Comparison of ENCODE assay signal across 19 cellular contexts in genomic region chr21:42621828-42622199, GRCh38. TPM values are rescaled to one million over a fixed set of nuclear protein-coding genes. Genes with fewer than 3 reads are reported as not detected.
DNase-seq lines count a peak whose midpoint lies in the region; ATAC-seq, FAIRE-seq and TF ChIP-seq lines count a peak whose summit lies in the region.
"Had no signal": no experiment of that assay in that cellular context is flagged by ENCODE, and none has a peak within 500 bp of the region (broad histone marks: within the 10 kb centered on the region; RNA-seq: fewer than 3 reads in every experiment).

No MANE protein-coding gene starts in this region.

- CTCF ChIA-PET in HepG2 (lab: Yijun Ruan, JAX; ENCODE audit: low intra/inter-chr PET ratio, low total read pairs) = no interaction called here
- CTCF ChIA-PET in WTC11 (lab: Charles Lee) = no interaction called here

- H3K36me3 Mint-ChIP-seq in nephron progenitor cell (ENCODE audit: low read depth) (no peaks in the 10 kb centered on the region), WTC11 (no peaks in the 10 kb centered on the region)
- H3K36me3 Mint-ChIP-seq: activated naive CD4-positive, alpha-beta T cell treated with anti-CD3 and anti-CD28 coated beads, Interleukin-2, amount 50 U/mL, for 72 hours had no signal

- POLR2A ChIA-PET in HepG2 (lab: Yijun Ruan, JAX) = no interaction called here
- POLR2A ChIA-PET in WTC11 (lab: Charles Lee) = no interaction called here

- H3K36me3 ChIP-seq in HepG2 (replicated peaks in 1 of 2; ENCODE audit: control insufficient read depth in 1 of 2, insufficient read depth in 2 of 2, low read length in 2 of 2) = no peaks in the 10 kb centered on the region
- no peaks in the 10 kb centered on the region for H3K36me3 ChIP-seq in right lobe of liver
- H3K36me3 ChIP-seq: cardiac muscle cell had no signal

- no peak for TF ChIP-seq EP300 in HepG2 (IDR thresholded peaks at IDR 0.05; ENCODE audit: low read depth in 2 of 2, low read length in 2 of 2)
- no peak for TF ChIP-seq EP300 in HepG2 (CRISPR knock-in tag; IDR thresholded peaks at IDR 0.05; ENCODE audit: borderline replicate concordance)

- 74% methylated on average over 10 of the region's 10 CpGs for WGBS in HepG2 (ENCODE audit: low lambda C conversion rate)
- WGBS in right lobe of liver (ENCODE audit: insufficient coverage, low coverage, low lambda C conversion rate, missing lambda C conversion rate) = 71% methylated on average over 7 of the region's 10 CpGs

- H3K4me2 ChIP-seq in HepG2 (ENCODE audit: low read depth, low read length) = peak overlapping the region; percentile 69; the same call in 1 of the 2 replicates
- H3K4me2 ChIP-seq: A549 had no signal

- H3K9me3 Mint-ChIP-seq in nephron progenitor cell = peaks cover 4% of the 10 kb centered on the region
- H3K9me3 Mint-ChIP-seq in WTC11 = peaks cover 4% of the 10 kb centered on the region
- H3K9me3 Mint-ChIP-seq: activated naive CD4-positive, alpha-beta T cell treated with anti-CD3 and anti-CD28 coated beads, Interleukin-2, amount 50 U/mL, for 72 hours; CD4-positive, alpha-beta T cell had no signal

- H3K9me3 ChIP-seq in HepG2 (ENCODE audit: low read length) = no peaks in the 10 kb centered on the region
- no peaks in the 10 kb centered on the region for H3K9me3 ChIP-seq in right lobe of liver
- H3K9me3 ChIP-seq: A549 had no signal

- peaks cover 64% of the 10 kb centered on the region for H3K4me1 ChIP-seq in HepG2 (ENCODE audit: insufficient read depth, low read length)
- H3K4me1 ChIP-seq in right lobe of liver = peaks cover 0 to 11% (median 0%) of the 10 kb centered on the region in 4 donors

- H3K9ac ChIP-seq in HepG2 (ENCODE audit: insufficient read depth, low read depth, low read length) = no peak overlapping the region

- ATAC-seq in HepG2 (no peak), right lobe of liver (no peak), GM18517 (IDR thresholded peaks at IDR 0.05; ENCODE audit: unreplicated experiment) (no peak), WTC11 (no peak)
- ATAC-seq: A549; activated naive CD4-positive, alpha-beta T cell treated with anti-CD3 and anti-CD28 coated beads, Interleukin-2, amount 50 U/mL, for 72 hours; Right ventricle myocardium inferior had no signal

- no peak for FAIRE-seq in HepG2 (lab: Jason Lieb, UNC)
- FAIRE-seq: A549, endometrium, GM12892 had no signal

- H3K27me3 Mint-ChIP-seq in nephron progenitor cell (ENCODE audit: low read depth, poor library complexity) = peaks cover 16% of the 10 kb centered on the region
- H3K27me3 Mint-ChIP-seq in WTC11 (ENCODE audit: low read depth) = peaks cover 7% of the 10 kb centered on the region
- H3K27me3 Mint-ChIP-seq: CD4-positive, alpha-beta T cell had no signal

- H3K27ac Mint-ChIP-seq in nephron progenitor cell (peak overlapping the region; percentile 88), WTC11 (no peak overlapping the region)
- H3K27ac Mint-ChIP-seq: activated naive CD4-positive, alpha-beta T cell treated with anti-CD3 and anti-CD28 coated beads, Interleukin-2, amount 50 U/mL, for 72 hours; CD4-positive, alpha-beta T cell had no signal

- H3K4me3 ChIP-seq in HepG2 (replicated peaks in 1 of 3; ENCODE audit: insufficient read depth in 1 of 3, low read depth in 2 of 3, low read length in 3 of 3) (no peak overlapping the region), right lobe of liver (no peak overlapping the region)
- H3K4me3 ChIP-seq: A549, cardiac muscle cell had no signal

- H3K27ac ChIP-seq in HepG2 (ENCODE audit: extremely low read length, insufficient read depth, low read length) = no peak overlapping the region
- no peak overlapping the region for H3K27ac ChIP-seq in right lobe of liver
- H3K27ac ChIP-seq: A549, cardiac muscle cell had no signal

- H3K27me3 ChIP-seq in HepG2 (ENCODE audit: control insufficient read depth in 1 of 2, insufficient read depth in 2 of 2, low read length in 2 of 2) (peaks cover 2 to 25% of the 10 kb centered on the region in 2 experiments; a peak in 3 of 5 replicates), right lobe of liver (no peaks in the 10 kb centered on the region)
- H3K27me3 ChIP-seq: cardiac muscle cell had no signal

- H2AFZ ChIP-seq in HepG2 (ENCODE audit: low read length) = no peak overlapping the region

- H3K79me2 ChIP-seq in HepG2 (ENCODE audit: insufficient read depth, low read length) = no peaks in the 10 kb centered on the region

- no peak for TF ChIP-seq POLR2A in HepG2 (IDR thresholded peaks at IDR 0.05; ENCODE audit: insufficient read depth in 1 of 2, low read depth in 2 of 2, low read length in 2 of 2)
- TF ChIP-seq POLR2A in right lobe of liver (IDR thresholded peaks at IDR 0.05) = no peak

- DNase-seq in HepG2 (ENCODE audit: low spot score) (no peak), right lobe of liver (no peak), cerebellum (ENCODE audit: low spot score) (peak; percentile 20), nephron progenitor cell (peak; percentile 32), NCI-H510A (lab: John Stamatoyannopoulos, UW) (no peak), WTC11 (ENCODE audit: low spot score) (no peak)
- no peak for DNase-seq in activated naive CD4-positive, alpha-beta T cell (lab: John Stamatoyannopoulos, UW)
- DNase-seq: activated CD8-positive, alpha-beta memory T cell treated with anti-CD3 and anti-CD28 coated beads, Interleukin-2, amount 50 U/mL, for 4 hours; CD4-positive, alpha-beta T cell; glutamatergic neuron; NCI-H1436 treated with DMSO at 0.1 percent for 48 hours; T-helper 2 cell had no signal

- no TSS peak for BruUV-seq in HepG2 (replicated peaks; lab: Mats Ljungman, UMichigan)

- intact Hi-C loops in HepG2 (cut with micrococcal nuclease; ENCODE audit: unreplicated experiment) = no loop called here
- intact Hi-C loops in right lobe of liver (cut with DNase I) = no loop called here

- no peaks in the 10 kb centered on the region for H4K20me1 ChIP-seq in HepG2 (ENCODE audit: insufficient read depth, low read length)

- peak overlapping the region; percentile 39 for H3K4me3 Mint-ChIP-seq in nephron progenitor cell
- H3K4me3 Mint-ChIP-seq in WTC11 = no peak overlapping the region
- H3K4me3 Mint-ChIP-seq: CD4-positive, alpha-beta T cell had no signal

- TF ChIP-seq CTCF in HepG2 (CRISPR knock-in tag; IDR thresholded peaks at IDR 0.05) = no peak
- no peak for TF ChIP-seq CTCF in right lobe of liver (IDR thresholded peaks at IDR 0.05)
- TF ChIP-seq CTCF in nephron progenitor cell (IDR thresholded peaks at IDR 0.05) = no peak
- TF ChIP-seq CTCF in WTC11 (IDR thresholded peaks at IDR 0.05) = no peak

- in situ Hi-C loops in HepG2 (cut with HindIII; ENCODE audit: extremely low pct_ligation_motif_present, low pct_unique_long_range_greater_than_20kb) = no loop called here

- TF ChIP-seq RAD21 in HepG2 (CRISPR knock-in tag; IDR thresholded peaks at IDR 0.05) = no peak

- peaks cover 68% of the 10 kb centered on the region for H3K4me1 Mint-ChIP-seq in nephron progenitor cell
- H3K4me1 Mint-ChIP-seq in WTC11 = peaks cover 17% of the 10 kb centered on the region

TF ChIP-seq in HepG2, 621 proteins besides CTCF, POLR2A, EP300 and RAD21:
- TF ChIP-seq ATF1 (CRISPR knock-in tag; IDR thresholded peaks at IDR 0.05) (no peak), ZMYM4 (CRISPR knock-in tag; IDR thresholded peaks at IDR 0.05) (no peak), BRCA1 (CRISPR knock-in tag; IDR thresholded peaks at IDR 0.05) (no peak), MTF1 (CRISPR knock-in tag; IDR thresholded peaks at IDR 0.05) (no peak)

TF ChIP-seq in WTC11, 78 proteins besides CTCF, POLR2A, EP300 and RAD21 (continues in another document):
- TF ChIP-seq NR1H2 (CRISPR knock-in tag; IDR thresholded peaks at IDR 0.05) = no peak
- no peak for TF ChIP-seq ZNF396 (CRISPR knock-in tag; IDR thresholded peaks at IDR 0.05; ENCODE audit: borderline replicate concordance)

RNA-seq across cellular contexts. Expression of gene PDE9A, which starts 31.6 kb away (rescaled TPM):
- total RNA-seq in HepG2 (2016; rRNA removed; fragmentation: Illumina TruSeq; extraction: Trizol) (4.3 and 4.6 TPM in 2 replicates), right lobe of liver (1 to 10 TPM; 1.1 to 5.9 (median 3.3) TPM), cerebellum (23.5 TPM), WTC11 (2021) (44.8 to 46.3 TPM (median 46.1 TPM) in 3 replicates)
- total RNA-seq in HepG2 (2016; cell fraction: cytosol; rRNA removed; fragmentation: Illumina TruSeq; extraction: Trizol; ENCODE audit: low read depth) = 5.9 and 7.3 TPM in 2 replicates
- 4.1 and 4.3 TPM in 2 replicates for total RNA-seq in HepG2 (2016; cell fraction: insoluble cytoplasmic fraction; rRNA removed; fragmentation: Illumina TruSeq; extraction: Trizol)
- 9.6 TPM in 2 replicates for total RNA-seq in HepG2 (2016; cell fraction: membrane; rRNA removed; fragmentation: Illumina TruSeq; extraction: Trizol)
- total RNA-seq in HepG2 (2016; cell fraction: nucleus; rRNA removed; fragmentation: Illumina TruSeq; extraction: Trizol) = 4.2 and 5.2 TPM in 2 replicates
- 19.7 and 22.9 TPM in 2 replicates for polyA plus RNA-seq in HepG2 (2011; rRNA removed)
- polyA plus RNA-seq in HepG2 (2011; cell fraction: cytosol; rRNA removed) = 16.4 and 19.0 TPM in 2 replicates
- 25.1 and 25.6 TPM in 2 replicates for polyA plus RNA-seq in HepG2 (2011; cell fraction: nucleus; rRNA removed)
- polyA plus RNA-seq in HepG2 (2012) = 15.9 and 16.0 TPM in 2 replicates
- 12.4 and 13.6 TPM in 2 replicates for polyA plus RNA-seq in HepG2 (2016; cell fraction: cytosol; fragmentation: Illumina TruSeq; extraction: Trizol; ENCODE audit: low read depth)
- polyA plus RNA-seq in HepG2 (2016; cell fraction: insoluble cytoplasmic fraction; fragmentation: Illumina TruSeq; extraction: Trizol; ENCODE audit: low read depth) = 5.4 and 7.7 TPM in 2 replicates
- polyA plus RNA-seq in HepG2 (2016; cell fraction: membrane; fragmentation: Illumina TruSeq; extraction: Trizol; ENCODE audit: low read depth) = 12.9 and 13.7 TPM in 2 replicates
- polyA plus RNA-seq in HepG2 (2016; cell fraction: nucleus; fragmentation: Illumina TruSeq; extraction: Trizol; ENCODE audit: insufficient read depth, low read depth) = 8.9 TPM in 2 replicates
- 6.1 and 18.8 TPM in 2 replicates for polyA minus RNA-seq in HepG2 (2011; rRNA and poly(A)+ RNA removed; ENCODE audit: low replicate concordance)
- polyA minus RNA-seq in HepG2 (2011; cell fraction: cytosol; rRNA and poly(A)+ RNA removed) = 10.6 and 12.7 TPM in 2 replicates
- 10.4 and 11.6 TPM in 2 replicates for polyA minus RNA-seq in HepG2 (2011; cell fraction: nucleus; rRNA and poly(A)+ RNA removed)

Comparison
In these comparisons a context has a peak if more than half of its experiments do, and no peak if none do; other contexts are left out.
1. DNase-seq: peak in cerebellum (single experiment) and nephron progenitor cell (single experiment); none in HepG2 (single experiment), right lobe of liver (0 of 3), NCI-H510A (single experiment), activated naive CD4-positive, alpha-beta T cell (0 of 4) and WTC11 (single experiment).